ENCODE assay signal across 1 cellular context in genomic region chr18:49061906-49062831, GRCh38.
TF ChIP-seq lines count a peak whose summit lies in the region.

No MANE protein-coding gene starts in this region.

TF ChIP-seq in GM12878, 131 proteins besides CTCF, POLR2A, EP300 and RAD21 (continued from another document):
- TF ChIP-seq USF2 (IDR thresholded peaks at IDR 0.05; ENCODE audit: borderline replicate concordance, low read depth, low read length): no peak
- TF ChIP-seq HCFC1 (IDR thresholded peaks at IDR 0.05; ENCODE audit: low read length): no peak
- TF ChIP-seq TAF1 (IDR thresholded peaks at IDR 0.05; ENCODE audit: borderline replicate concordance, low read depth, low read length): no peak
- TF ChIP-seq BCLAF1 (IDR thresholded peaks at IDR 0.05): no peak
- TF ChIP-seq GATAD2B (conservative IDR thresholded peaks at IDR 0.05; ENCODE audit: low read depth): no peak
- no peak for TF ChIP-seq CHD1 (IDR thresholded peaks at IDR 0.05; ENCODE audit: low read depth, low read length)
- TF ChIP-seq, protein P1, sequence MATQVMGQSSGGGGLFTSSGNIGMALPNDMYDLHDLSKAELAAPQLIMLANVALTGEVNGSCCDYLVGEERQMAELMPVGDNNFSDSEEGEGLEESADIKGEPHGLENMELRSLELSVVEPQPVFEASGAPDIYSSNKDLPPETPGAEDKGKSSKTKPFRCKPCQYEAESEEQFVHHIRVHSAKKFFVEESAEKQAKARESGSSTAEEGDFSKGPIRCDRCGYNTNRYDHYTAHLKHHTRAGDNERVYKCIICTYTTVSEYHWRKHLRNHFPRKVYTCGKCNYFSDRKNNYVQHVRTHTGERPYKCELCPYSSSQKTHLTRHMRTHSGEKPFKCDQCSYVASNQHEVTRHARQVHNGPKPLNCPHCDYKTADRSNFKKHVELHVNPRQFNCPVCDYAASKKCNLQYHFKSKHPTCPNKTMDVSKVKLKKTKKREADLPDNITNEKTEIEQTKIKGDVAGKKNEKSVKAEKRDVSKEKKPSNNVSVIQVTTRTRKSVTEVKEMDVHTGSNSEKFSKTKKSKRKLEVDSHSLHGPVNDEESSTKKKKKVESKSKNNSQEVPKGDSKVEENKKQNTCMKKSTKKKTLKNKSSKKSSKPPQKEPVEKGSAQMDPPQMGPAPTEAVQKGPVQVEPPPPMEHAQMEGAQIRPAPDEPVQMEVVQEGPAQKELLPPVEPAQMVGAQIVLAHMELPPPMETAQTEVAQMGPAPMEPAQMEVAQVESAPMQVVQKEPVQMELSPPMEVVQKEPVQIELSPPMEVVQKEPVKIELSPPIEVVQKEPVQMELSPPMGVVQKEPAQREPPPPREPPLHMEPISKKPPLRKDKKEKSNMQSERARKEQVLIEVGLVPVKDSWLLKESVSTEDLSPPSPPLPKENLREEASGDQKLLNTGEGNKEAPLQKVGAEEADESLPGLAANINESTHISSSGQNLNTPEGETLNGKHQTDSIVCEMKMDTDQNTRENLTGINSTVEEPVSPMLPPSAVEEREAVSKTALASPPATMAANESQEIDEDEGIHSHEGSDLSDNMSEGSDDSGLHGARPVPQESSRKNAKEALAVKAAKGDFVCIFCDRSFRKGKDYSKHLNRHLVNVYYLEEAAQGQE (IDR thresholded peaks at IDR 0.05; ENCODE audit: low read depth, low read length): no peak
- TF ChIP-seq BACH1 (IDR thresholded peaks at IDR 0.05; ENCODE audit: borderline replicate concordance): no peak
- no peak for TF ChIP-seq MTA2 (IDR thresholded peaks at IDR 0.05; ENCODE audit: low read depth)
